In the genomic region with DNA sequence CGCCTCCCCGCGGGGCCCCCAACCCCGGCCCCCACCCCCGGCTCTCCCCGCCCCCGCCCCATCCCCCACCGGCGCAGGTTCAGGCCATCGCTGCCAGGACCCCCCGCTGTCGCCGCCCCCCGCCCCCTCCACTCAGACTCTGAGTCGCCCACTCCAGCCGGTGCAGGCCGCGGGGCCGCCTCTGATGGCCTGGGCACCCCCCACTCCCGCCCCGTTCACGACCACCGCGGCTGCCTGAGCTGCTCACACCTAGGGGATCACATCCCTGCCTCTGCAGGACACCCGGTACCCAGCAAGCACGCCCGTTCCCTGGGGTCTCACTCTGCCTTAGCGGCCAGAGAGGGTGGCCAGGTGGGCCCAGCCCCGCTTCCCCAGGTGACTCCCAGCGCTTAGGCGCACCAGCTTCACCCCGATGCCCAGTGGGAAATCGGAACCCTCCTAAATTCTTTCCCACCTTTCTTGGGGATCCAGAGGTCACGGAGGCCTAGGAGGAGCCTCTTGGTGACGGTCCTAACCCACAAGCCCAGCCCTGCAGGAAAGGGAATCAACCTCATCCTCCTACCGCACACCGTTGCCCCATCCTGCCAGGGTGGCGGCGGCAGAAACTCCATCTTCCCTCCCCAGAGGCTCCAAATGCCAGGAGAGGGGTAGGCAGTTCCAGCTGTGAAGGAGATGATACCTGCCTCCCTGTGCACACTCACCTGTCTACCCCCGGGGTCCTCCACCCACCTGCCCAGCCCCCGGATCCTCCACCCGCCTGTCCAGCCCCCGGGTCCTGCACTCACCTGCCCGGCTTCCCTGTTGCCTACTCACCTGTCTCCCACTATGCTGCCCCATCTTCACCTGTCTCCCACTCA, we compare ENCODE assay signal across 10 cellular contexts. TPM values are rescaled to one million over a fixed set of nuclear protein-coding genes. Genes with fewer than 3 reads are reported as not detected.
DNase-seq lines count a peak whose midpoint lies in the region; ATAC-seq and TF ChIP-seq lines count a peak whose summit lies in the region.
"Had no signal": no experiment of that assay in that cellular context is flagged by ENCODE, and none has a peak within 500 bp of the region (broad histone marks: within the 10 kb centered on the region; RNA-seq: fewer than 3 reads in every experiment).

No MANE protein-coding gene starts in this region.

- TF ChIP-seq POLR2A in transverse colon (IDR thresholded peaks at IDR 0.05) = no peak

- H3K4me1 ChIP-seq in mesenchymal stem cell (ENCODE audit: control insufficient read depth, insufficient read depth, low read depth, low read length) (peaks cover 14% of the 10 kb centered on the region), transverse colon (peaks cover 0 to 11% (median 7%) of the 10 kb centered on the region in 4 donors)

- H3K4me3 ChIP-seq in astrocyte of the cerebellum (ENCODE audit: low read depth, low read length) (peak overlapping the region; percentile 27), mesenchymal stem cell (ENCODE audit: insufficient read depth in 1 of 2, low read depth in 1 of 2, low read length in 2 of 2) (peak overlapping the region in 1 of 2 experiments; percentile 65), transverse colon (peak overlapping the region in 3 of 4 donors; percentile 49 to 57 (median 54))
- H3K4me3 ChIP-seq: K562 had no signal

- H3K27ac ChIP-seq in mesenchymal stem cell (ENCODE audit: low read length, poor library complexity, severe bottlenecking) (no peak overlapping the region), transverse colon (no peak overlapping the region)
- H3K27ac ChIP-seq: C4-2B had no signal

- TF ChIP-seq CTCF in astrocyte of the cerebellum (IDR thresholded peaks at IDR 0.05; ENCODE audit: low read depth, low read length, missing control alignments) = no peak
- no peak for TF ChIP-seq CTCF in transverse colon (IDR thresholded peaks at IDR 0.05)

- H3K36me3 ChIP-seq in mesenchymal stem cell (ENCODE audit: control insufficient read depth in 1 of 2, insufficient read depth in 2 of 2, low read depth in 1 of 2, low read length in 2 of 2) (peaks cover 0 to 4% of the 10 kb centered on the region in 2 experiments), transverse colon (no peaks in the 10 kb centered on the region)

- no peak overlapping the region for H3K14ac ChIP-seq in mesenchymal stem cell (ENCODE audit: low read length in 2 of 2)

- H3K27me3 ChIP-seq in mesenchymal stem cell (ENCODE audit: control insufficient read depth in 1 of 2, insufficient read depth in 1 of 2, low read length in 2 of 2) (peaks cover 3 to 13% of the 10 kb centered on the region in 2 experiments), transverse colon (peaks cover 11% of the 10 kb centered on the region)

- H2BK5ac ChIP-seq in mesenchymal stem cell (ENCODE audit: low read depth, low read length, poor library complexity, severe bottlenecking) = no peak overlapping the region

- in situ Hi-C loops in astrocyte of the cerebellum (cut with HindIII; ENCODE audit: low sequenced_read_pairs) (no loop called here), transverse colon (cut with MboI; ENCODE audit: low pct_ligation_motif_present in 1 of 4, low pct_unique_long_range_greater_than_20kb in 1 of 4, low sequenced_read_pairs in 3 of 4) (no loop called here)

- ATAC-seq in HG03457 (IDR thresholded peaks at IDR 0.05; ENCODE audit: unreplicated experiment) = no peak
- ATAC-seq: K562 had no signal

- H3K9me3 ChIP-seq in mesenchymal stem cell (ENCODE audit: control insufficient read depth, low read length) = peaks cover 3% of the 10 kb centered on the region
- H3K9me3 ChIP-seq in transverse colon = no peaks in the 10 kb centered on the region

- H3K79me1 ChIP-seq in mesenchymal stem cell (replicated peaks; ENCODE audit: low read length, poor library complexity, severe bottlenecking) = peaks cover 8% of the 10 kb centered on the region

- no peak overlapping the region for H2AK5ac ChIP-seq in mesenchymal stem cell (ENCODE audit: low read length, severe bottlenecking)

- H3K23ac ChIP-seq in mesenchymal stem cell (ENCODE audit: low read length in 2 of 2) = peak overlapping the region in 1 of 2 experiments; percentile 95

- no peak overlapping the region for H3K4ac ChIP-seq in mesenchymal stem cell (ENCODE audit: low read depth in 1 of 2, low read length in 2 of 2)

- peak overlapping the region; percentile 45 for H3K4me2 ChIP-seq in mesenchymal stem cell (ENCODE audit: low read length, poor library complexity, severe bottlenecking)

- DNase-seq in activated effector memory CD4-positive, alpha-beta T cell treated with anti-CD3 and anti-CD28 coated beads, Interleukin-2, amount 50 U/mL, for 16 hours = peak; percentile 58
- no peak for DNase-seq in activated effector memory CD4-positive, alpha-beta T cell treated with Interleukin-2 at 50 U/mL for 16 hours
- DNase-seq in astrocyte of the cerebellum (ENCODE audit: low read depth) = no peak
- no peak for DNase-seq in mesenchymal stem cell
- DNase-seq in transverse colon = no peak
- DNase-seq in KG1 (lab: John Stamatoyannopoulos, UW) = no peak
- no peak for DNase-seq in NCI-H2029 (lab: John Stamatoyannopoulos, UW)

- no peak overlapping the region for H2BK15ac ChIP-seq in mesenchymal stem cell (ENCODE audit: low read depth, poor library complexity, severe bottlenecking)

- peak overlapping the region; percentile 94 for H4K8ac ChIP-seq in mesenchymal stem cell (ENCODE audit: low read length)

- 50% methylated on average over 29 of the region's 44 CpGs for WGBS in mesenchymal stem cell
- WGBS in transverse colon (ENCODE audit: low coverage in 1 of 2), 2 donors = 89% methylated on average over 19 of the region's 44 CpGs; no CpG with 5 or more reads in 1 of the 2 donors

- intact Hi-C loops in transverse colon (cut with DNase I; ENCODE audit: low total_unique reads) = no loop called here

- H2AFZ ChIP-seq in mesenchymal stem cell (ENCODE audit: low read depth, low read length) = no peak overlapping the region

- TF ChIP-seq EP300 in transverse colon (IDR thresholded peaks at IDR 0.05; ENCODE audit: low read depth) = no peak

- H2BK12ac ChIP-seq in mesenchymal stem cell (ENCODE audit: low read length in 2 of 2) = no peak overlapping the region

- peak overlapping the region; percentile 78 for H2BK120ac ChIP-seq in mesenchymal stem cell (ENCODE audit: low read depth, low read length)

- H3K9ac ChIP-seq in mesenchymal stem cell (ENCODE audit: low read length) = no peak overlapping the region

- peak overlapping the region in 1 of 2 experiments; percentile 1 for H3K18ac ChIP-seq in mesenchymal stem cell (ENCODE audit: low read depth in 1 of 2, low read length in 2 of 2)

- peak overlapping the region; percentile 58 for H4K91ac ChIP-seq in mesenchymal stem cell (ENCODE audit: low read length)

RNA-seq across cellular contexts. Expression of a gene that starts 13.7 kb away (rescaled TPM):
- 20.2 TPM for polyA plus RNA-seq in mesenchymal stem cell (2013, experiment 1 of 2)
- polyA plus RNA-seq in mesenchymal stem cell (2013, experiment 2 of 2) = 15.3 TPM
- total RNA-seq in transverse colon = 10 to 100 TPM; 20.5 to 97.3 (median 34.6) TPM

RNA-seq across cellular contexts. Expression of a gene that starts 14.3 kb away (rescaled TPM):
- polyA plus RNA-seq in mesenchymal stem cell (2013, experiment 1 of 2) = 5.7 TPM
- 5.0 TPM for polyA plus RNA-seq in mesenchymal stem cell (2013, experiment 2 of 2)
- 10 to 100 TPM; 15.7 to 53.9 (median 16.9) TPM for total RNA-seq in transverse colon
